In the genomic region with DNA sequence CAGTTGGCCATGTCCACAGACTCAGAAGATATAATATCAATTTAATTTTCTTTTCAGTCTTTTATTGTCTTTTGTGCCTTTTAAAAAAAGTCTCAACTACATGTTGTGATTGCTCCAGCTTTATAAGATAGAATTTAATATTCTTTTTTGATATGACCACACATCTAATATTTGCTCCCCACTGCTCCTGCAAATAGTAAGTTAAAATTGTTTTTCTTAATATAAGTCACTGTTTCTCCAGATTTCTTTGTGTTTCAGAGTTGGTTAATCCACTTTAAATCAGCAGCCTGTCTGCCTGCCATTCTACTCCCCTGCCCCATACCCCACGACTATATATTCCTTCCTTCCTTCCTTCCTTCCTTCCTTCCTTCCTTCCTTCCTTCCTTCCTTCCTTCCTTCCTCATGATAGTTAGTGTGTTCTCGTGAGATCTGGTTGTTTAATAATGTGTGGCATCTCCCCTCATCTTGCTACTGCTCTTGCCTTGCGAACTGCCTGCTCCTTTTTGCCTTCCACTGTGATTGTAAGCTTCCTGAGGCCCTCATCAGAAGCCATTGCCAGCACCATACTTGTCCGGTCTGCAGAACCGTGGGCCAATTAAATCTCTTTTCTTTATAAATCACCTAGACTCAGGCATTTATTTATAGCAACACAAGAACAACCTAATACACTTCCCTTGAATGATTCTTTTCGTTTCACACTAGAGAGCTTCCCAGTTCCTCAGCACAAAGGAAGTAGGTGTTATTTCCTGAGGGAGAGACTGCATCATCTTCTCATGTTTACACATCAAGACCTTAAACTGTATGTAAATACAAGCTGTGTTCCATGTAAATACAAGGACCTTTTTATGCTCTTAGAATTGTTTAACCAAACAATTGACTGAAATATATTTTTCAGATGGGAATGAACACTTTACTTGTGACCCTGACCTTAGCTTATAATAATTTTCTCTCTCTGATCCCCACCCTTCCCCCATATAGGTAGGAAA, we compare ENCODE assay signal across 1 cellular context.
TF ChIP-seq lines count a peak whose summit lies in the region.

No MANE protein-coding gene starts in this region.

TF ChIP-seq in neural cell, 6 proteins besides CTCF, POLR2A, EP300 and RAD21 (continued from another document):
- TF ChIP-seq REST (IDR thresholded peaks at IDR 0.05; ENCODE audit: borderline replicate concordance) (no peak), POLR2AphosphoS5 (IDR thresholded peaks at IDR 0.05) (no peak)
TF ChIP-seq in neural cell: peak in this region for 0.
